In the genomic region with DNA sequence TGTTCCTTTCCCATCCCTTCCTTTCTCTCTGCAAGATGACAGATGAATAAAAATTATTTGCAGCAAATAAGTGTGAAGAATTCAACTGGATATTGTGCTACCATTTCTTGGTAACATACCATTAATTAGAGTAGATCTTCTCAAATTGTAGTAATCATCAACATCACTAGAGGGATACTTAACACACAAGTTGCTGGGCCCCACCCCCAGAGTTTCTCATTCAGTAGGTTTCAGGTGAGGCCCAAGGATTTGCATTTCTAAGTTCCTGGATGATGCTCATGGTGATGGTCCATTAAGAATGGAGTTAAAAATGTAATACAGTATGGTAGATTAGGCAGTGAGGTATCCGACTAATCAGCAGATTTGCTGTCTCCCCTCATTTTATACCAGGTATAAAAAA, we compare ENCODE assay signal across 16 cellular contexts.
DNase-seq lines count a peak whose midpoint lies in the region; ATAC-seq and TF ChIP-seq lines count a peak whose summit lies in the region.
"Had no signal": no experiment of that assay in that cellular context is flagged by ENCODE, and none has a peak within 500 bp of the region (broad histone marks: within the 10 kb centered on the region; RNA-seq: fewer than 3 reads in every experiment).

No MANE protein-coding gene starts in this region.

- ATAC-seq in HG02840 (IDR thresholded peaks at IDR 0.05; ENCODE audit: low FRiP score, unreplicated experiment), result peak; percentile 77
- ATAC-seq: stimulated activated naive CD8-positive, alpha-beta T cell treated with anti-CD3 and anti-CD28 coated beads, Interleukin-15, Interleukin-2, amounts not matched to agents 100 U/mL and 50 U/mL, for 24 hours had no signal

- no peaks in the 10 kb centered on the region for H3K79me2 ChIP-seq in PC-9 (ENCODE audit: low read depth)

- CTCF ChIA-PET in PC-9 (lab: Charles Lee), result no interaction called here

- DNase-seq in NCI-H82 (lab: John Stamatoyannopoulos, UW) (peak; percentile 10), NCI-H82 treated with DMSO at 0.1 percent for 48 hours (lab: John Stamatoyannopoulos, UW; ENCODE audit: unreplicated experiment) (no peak), PC-9 (no peak), caudate nucleus (lab: John Stamatoyannopoulos, UW) (no peak), ecto neural progenitor cell (ENCODE audit: low spot score) (no peak), NCI-H2171 treated with DMSO at 0.1 percent for 48 hours (lab: John Stamatoyannopoulos, UW) (no peak)
- DNase-seq: activated B cell treated with CpG ODN at 0.5 μM for 24 hours; activated T-cell treated with anti-CD3 and anti-CD28 coated beads, Interleukin-2, amount 50 U/mL, for 24 hours; head of caudate nucleus; HFFc6; NCI-H446 treated with DMSO at 0.1 percent for 48 hours; SIG-M5; stimulated activated naive CD8-positive, alpha-beta T cell treated with anti-CD3 and anti-CD28 coated beads, Interleukin-15, Interleukin-2, amounts not matched to agents 100 U/mL and 50 U/mL, for 24 hours had no signal

- no peaks in the 10 kb centered on the region for H3K36me3 ChIP-seq in PC-9 (ENCODE audit: low read depth)

- H3K27me3 ChIP-seq in PC-9 (ENCODE audit: insufficient read depth, low read depth), result no peaks in the 10 kb centered on the region

- H3K9me3 ChIP-seq in PC-9 (ENCODE audit: insufficient read depth, low read depth), result no peaks in the 10 kb centered on the region

- no TSS peak for BruUV-seq in PC-9 (replicated peaks; lab: Mats Ljungman, UMichigan)

- H4K20me1 ChIP-seq in PC-9 (ENCODE audit: insufficient read depth), result no peaks in the 10 kb centered on the region

- no peaks in the 10 kb centered on the region for H3F3A ChIP-seq in PC-9 (ENCODE audit: insufficient read depth, low read depth)

- intact Hi-C loops in PC-9 (cut with micrococcal nuclease; ENCODE audit: unreplicated experiment), result no loop called here

- H3K4me3 ChIP-seq in PC-9, result no peak overlapping the region
- H3K4me3 ChIP-seq: lung had no signal

- TF ChIP-seq CTCF in LNCAP (IDR thresholded peaks at IDR 0.05) (peak; percentile 18; the same call in 1 of the 2 replicates), PC-9 (conservative IDR thresholded peaks at IDR 0.05) (no peak)

- H3K27ac ChIP-seq in PC-9, result no peak overlapping the region
- no peak overlapping the region for H3K27ac ChIP-seq in caudate nucleus (ENCODE audit: low read depth, low read length)

- no peak overlapping the region for H2AFZ ChIP-seq in PC-9

- 0 out of 2 replicates have a peak, but pooled peaks cover under 1% of the 10 kb centered on the region for H3K4me1 ChIP-seq in PC-9 (replicated peaks; ENCODE audit: insufficient read depth)

- no peak overlapping the region for H3K4me2 ChIP-seq in PC-9

- POLR2A ChIA-PET in PC-9 (lab: Charles Lee; ENCODE audit: unreplicated experiment), result no interaction called here

- H3K9me2 ChIP-seq in PC-9 (ENCODE audit: insufficient read depth), result no peaks in the 10 kb centered on the region
